ENCODE assay signal across 20 cellular contexts in genomic region chr1:55154616-55155015, GRCh38.
DNase-seq lines count a peak whose midpoint lies in the region; ATAC-seq and TF ChIP-seq lines count a peak whose summit lies in the region.
"Had no signal": no experiment of that assay in that cellular context is flagged by ENCODE, and none has a peak within 500 bp of the region (broad histone marks: within the 10 kb centered on the region; RNA-seq: fewer than 3 reads in every experiment).

No MANE protein-coding gene starts in this region.

- peaks cover 63% of the 10 kb centered on the region for H3K4me1 ChIP-seq in KMS-11 (ENCODE audit: low read depth, poor library complexity, severe bottlenecking)

- H3K79me2 ChIP-seq in KMS-11 (ENCODE audit: insufficient read depth, low read depth) = no peaks in the 10 kb centered on the region

- POLR2A ChIA-PET in CD4-positive, alpha-beta T cell (lab: Charles Lee) = interaction anchor here (0.5 to 0.8 kb wide), 2 partner anchors 11 to 124 kb away, joined by 3 to 4 read pairs; no protein-coding TSS in a partner anchor

- no peaks in the 10 kb centered on the region for H3K27me3 Mint-ChIP-seq in CD4-positive, alpha-beta T cell
- H3K27me3 Mint-ChIP-seq: B cell had no signal

- no peak overlapping the region for H3K9ac ChIP-seq in KMS-11

- CTCF ChIA-PET in CD4-positive, alpha-beta T cell (lab: Charles Lee) = interaction anchor here (1.1 kb wide), 1 partner anchor 123 kb away, joined by 3 read pairs; no protein-coding TSS in a partner anchor

- no peak overlapping the region for H3K4me3 Mint-ChIP-seq in CD4-positive, alpha-beta T cell
- H3K4me3 Mint-ChIP-seq: B cell had no signal

- peaks cover 79% of the 10 kb centered on the region for H3K36me3 Mint-ChIP-seq in CD4-positive, alpha-beta T cell (ENCODE audit: low read depth)

- no peak for TF ChIP-seq CTCF in CD4-positive, alpha-beta T cell (IDR thresholded peaks at IDR 0.05)
- TF ChIP-seq CTCF in KMS-11 (conservative IDR thresholded peaks at IDR 0.05; ENCODE audit: low read depth, low read length) (no peak), retinal pigment epithelial cell (conservative IDR thresholded peaks at IDR 0.05; ENCODE audit: low read depth, low read length) (no peak)

- no peaks in the 10 kb centered on the region for H3K9me3 Mint-ChIP-seq in CD4-positive, alpha-beta T cell

- no peak for ATAC-seq in CD4-positive, alpha-beta T cell (ENCODE audit: poor library complexity)
- ATAC-seq in GM18861 (IDR thresholded peaks at IDR 0.05; ENCODE audit: unreplicated experiment) = no peak
- ATAC-seq: HCT116, HepG2, SK-N-SH treated with all-trans-retinoic acid at 6 μM for 48 hours had no signal

- no peaks in the 10 kb centered on the region for H3K9me3 ChIP-seq in CD4-positive, alpha-beta T cell (ENCODE audit: control insufficient read depth, low read length)

- no peaks in the 10 kb centered on the region for H3K27me3 ChIP-seq in CD4-positive, alpha-beta T cell (ENCODE audit: control insufficient read depth, insufficient read depth, low read length)
- H3K27me3 ChIP-seq in KMS-11 (ENCODE audit: insufficient read depth, low read depth) = no peaks in the 10 kb centered on the region

- no peak overlapping the region for H3K27ac ChIP-seq in CD4-positive, alpha-beta T cell (ENCODE audit: low read depth, low read length)
- no peak overlapping the region for H3K27ac ChIP-seq in KMS-11
- H3K27ac ChIP-seq: C4-2B had no signal

- intact Hi-C loops in CD4-positive, alpha-beta T cell (cut with DNase I, micrococcal nuclease) = loop anchor here (5.0 kb wide), 1 partner anchor 58 kb away; no protein-coding TSS in a partner anchor

- H3K4me2 ChIP-seq in KMS-11 = peak overlapping the region; percentile 83

- peaks cover 41% of the 10 kb centered on the region for H3K4me1 Mint-ChIP-seq in CD4-positive, alpha-beta T cell (ENCODE audit: low read depth)

- H3K4me3 ChIP-seq in KMS-11 (IDR thresholded peaks at IDR 0.05; ENCODE audit: insufficient read depth, low read depth, low read length) (no peak overlapping the region), retinal pigment epithelial cell (ENCODE audit: low read length) (no peak overlapping the region)

- no peak for DNase-seq in CD4-positive, alpha-beta T cell
- DNase-seq in fibroblast of gingiva (ENCODE audit: low read depth) (peak; percentile 12), retinal pigment epithelial cell (ENCODE audit: low read depth) (peak; percentile 15), NCI-H2029 treated with DMSO at 0.1 percent for 48 hours (lab: John Stamatoyannopoulos, UW) (no peak)
- DNase-seq in stimulated activated CD8-positive, alpha-beta memory T cell treated with anti-CD3 and anti-CD28 coated beads, Interleukin-4, amount 100 ng/mL, for 48 hours = no peak
- DNase-seq: Kasumi-1, NCI-H1092 treated with DMSO at 0.1 percent for 48 hours, NCI-H1436, NCI-H187, NCI-H2171 treated with DMSO at 0.1 percent for 48 hours, NCI-H345, NCI-H510A treated with DMSO at 0.1 percent for 48 hours, NCI-H748 treated with DMSO at 0.1 percent for 48 hours had no signal

- H3K36me3 ChIP-seq in KMS-11 (ENCODE audit: insufficient read depth) = no peaks in the 10 kb centered on the region

- H2AFZ ChIP-seq in KMS-11 (ENCODE audit: low read depth) = no peak overlapping the region

- peak overlapping the region; percentile 28 for H3K27ac Mint-ChIP-seq in CD4-positive, alpha-beta T cell
- H3K27ac Mint-ChIP-seq: B cell had no signal

- H4K20me1 ChIP-seq in KMS-11 (ENCODE audit: insufficient read depth) = no peaks in the 10 kb centered on the region

Comparison
In these comparisons a context has a peak if more than half of its experiments do, and no peak if none do; other contexts are left out.
1. DNase-seq: peak in fibroblast of gingiva (single experiment) and retinal pigment epithelial cell (single experiment); none in CD4-positive, alpha-beta T cell (0 of 10), stimulated activated CD8-positive, alpha-beta memory T cell treated with anti-CD3 and anti-CD28 coated beads, Interleukin-4, amount 100 ng/mL, for 48 hours (single experiment) and NCI-H2029 treated with DMSO at 0.1 percent for 48 hours (single experiment).